In genomic region chr2:220931491-220931890, GRCh38 we compare ENCODE assay signal across 23 cellular contexts.
"Had no signal": no experiment of that assay in that cellular context is flagged by ENCODE, and none has a peak within 500 bp of the region (broad histone marks: within the 10 kb centered on the region; RNA-seq: fewer than 3 reads in every experiment).

No MANE protein-coding gene starts in this region.

- FAIRE-seq: islet of Langerhans had no signal

- DNase-seq: cortex of kidney; dorsolateral prefrontal cortex; effector CD8-positive, alpha-beta T cell; foreskin melanocyte; heart left ventricle; hypothalamus; kidney glomerular epithelial cell; mammary epithelial cell; naive thymus-derived CD4-positive, alpha-beta T cell; psoas muscle; retina; right lobe of liver; spleen; stimulated activated CD4-positive, alpha-beta T cell treated with anti-CD3 and anti-CD28 coated beads, Interleukin-2, amount 100 ng/mL, for 24 hours; stimulated activated CD4-positive, alpha-beta T cell treated with anti-CD3 and anti-CD28 coated beads, Interleukin-4, amount 100 ng/mL, for 4 hours; stimulated activated naive B cell treated with anti-CD40 and anti-IgM and Interleukin-4, amounts not matched to agents 10 μg/mL and 1 μg/mL and 100 μg/mL, for 72 hours; stimulated activated naive CD8-positive, alpha-beta T cell treated with anti-CD3 and anti-CD28 coated beads, Interleukin-15, amount 100 ng/mL, for 72 hours; substantia nigra; transverse colon had no signal

- H3K36me3 ChIP-seq: heart left ventricle, neutrophil, right lobe of liver, spleen, thoracic aorta, transverse colon had no signal

- H3K27me3 Mint-ChIP-seq: stimulated activated naive B cell treated with anti-CD40 and anti-IgM and Interleukin-4, amounts not matched to agents 10 μg/mL and 1 μg/mL and 100 μg/mL, for 72 hours; stimulated activated naive CD8-positive, alpha-beta T cell treated with anti-CD3 and anti-CD28 coated beads, Interleukin-15, amount 100 ng/mL, for 72 hours had no signal

- H3K27ac ChIP-seq: dorsolateral prefrontal cortex, heart left ventricle, neutrophil, psoas muscle, right lobe of liver, spleen, thoracic aorta, transverse colon had no signal

- H3K27me3 ChIP-seq: dorsolateral prefrontal cortex, heart left ventricle, neutrophil, right lobe of liver, spleen, transverse colon had no signal

- H3K4me3 ChIP-seq: dorsolateral prefrontal cortex, heart left ventricle, psoas muscle, right lobe of liver, spleen, thoracic aorta, transverse colon had no signal

- ATAC-seq: esophagus mucosa; heart left ventricle; naive thymus-derived CD4-positive, alpha-beta T cell; psoas muscle; right lobe of liver; stimulated activated naive B cell treated with anti-CD40 and anti-IgM and Interleukin-4, amounts not matched to agents 10 μg/mL and 1 μg/mL and 100 μg/mL, for 72 hours; stimulated activated naive CD8-positive, alpha-beta T cell treated with anti-CD3 and anti-CD28 coated beads, Interleukin-15, amount 100 ng/mL, for 72 hours had no signal

- H3K4me1 ChIP-seq: psoas muscle, right lobe of liver, spleen, transverse colon had no signal

- H3K27ac Mint-ChIP-seq: naive thymus-derived CD4-positive, alpha-beta T cell; stimulated activated naive B cell treated with anti-CD40 and anti-IgM and Interleukin-4, amounts not matched to agents 10 μg/mL and 1 μg/mL and 100 μg/mL, for 72 hours; stimulated activated naive CD8-positive, alpha-beta T cell treated with anti-CD3 and anti-CD28 coated beads, Interleukin-15, amount 100 ng/mL, for 72 hours had no signal

- H3K4me3 Mint-ChIP-seq: naive thymus-derived CD4-positive, alpha-beta T cell; stimulated activated naive B cell treated with anti-CD40 and anti-IgM and Interleukin-4, amounts not matched to agents 10 μg/mL and 1 μg/mL and 100 μg/mL, for 72 hours; stimulated activated naive CD8-positive, alpha-beta T cell treated with anti-CD3 and anti-CD28 coated beads, Interleukin-15, amount 100 ng/mL, for 72 hours had no signal

- H3K4me1 Mint-ChIP-seq: naive thymus-derived CD4-positive, alpha-beta T cell; stimulated activated naive B cell treated with anti-CD40 and anti-IgM and Interleukin-4, amounts not matched to agents 10 μg/mL and 1 μg/mL and 100 μg/mL, for 72 hours; stimulated activated naive CD8-positive, alpha-beta T cell treated with anti-CD3 and anti-CD28 coated beads, Interleukin-15, amount 100 ng/mL, for 72 hours had no signal

- H3K9me3 ChIP-seq: neutrophil, psoas muscle, right lobe of liver, thoracic aorta, transverse colon had no signal
